In genomic region chr9:109110326-109111014, GRCh38 we compare ENCODE assay signal across 8 cellular contexts. TPM values are rescaled to one million over a fixed set of nuclear protein-coding genes. Genes with fewer than 3 reads are reported as not detected.
DNase-seq lines count a peak whose midpoint lies in the region; ATAC-seq and TF ChIP-seq lines count a peak whose summit lies in the region.

No MANE protein-coding gene starts in this region.

- no peak for TF ChIP-seq CTCF in coronary artery (IDR thresholded peaks at IDR 0.05)
- no peak for TF ChIP-seq CTCF in omental fat pad (IDR thresholded peaks at IDR 0.05)

- H3K9me3 ChIP-seq in MG63, result no peaks in the 10 kb centered on the region

- H3K4me3 ChIP-seq in MG63 (peak overlapping the region; percentile 1; the same call in 1 of the 2 replicates), coronary artery (peak overlapping the region; percentile 33)

- DNase-seq in Caki2 (ENCODE audit: low read depth) (peak; percentile 51), MG63 (no peak), coronary artery (ENCODE audit: low spot score) (no peak), omental fat pad (ENCODE audit: low spot score) (no peak), middle frontal gyrus (ENCODE audit: extremely low spot score, low spot score) (no peak), RPMI8226 (no peak), NCI-H146 (lab: John Stamatoyannopoulos, UW) (no peak)

- in situ Hi-C loops in Caki2 (cut with HindIII; ENCODE audit: low pct_unique_long_range_greater_than_20kb, low sequenced_read_pairs), result no loop called here

- H3K27me3 ChIP-seq in MG63, result no peaks in the 10 kb centered on the region

- H3K36me3 ChIP-seq in MG63, result peaks cover under 1% of the 10 kb centered on the region

- H3K27ac ChIP-seq in coronary artery, result peak overlapping the region; percentile 61 to 71

- ATAC-seq in GM21717 (IDR thresholded peaks at IDR 0.05; ENCODE audit: unreplicated experiment), result peak; percentile 87
- ATAC-seq in omental fat pad (ENCODE audit: low FRiP score), result peak; percentile 54

RNA-seq across cellular contexts. Expression of gene TMEM245, which starts 9.3 kb away (rescaled TPM):
- total RNA-seq in Caki2 (2014; rRNA removed; shearing (Covaris generic); ENCODE audit: low replicate concordance), result 41.7 and 53.0 TPM in 2 replicates
- total RNA-seq in MG63 (2014; rRNA removed; shearing (Covaris generic); ENCODE audit: low replicate concordance), result 20.0 and 20.5 TPM in 2 replicates
- 10 to 100 TPM; 64.8 to 91.5 (median 76.5) TPM for total RNA-seq in omental fat pad

RNA-seq across cellular contexts. Expression of gene FRRS1L, which starts 56.6 kb away (rescaled TPM):
- total RNA-seq in Caki2 (2014; rRNA removed; shearing (Covaris generic); ENCODE audit: low replicate concordance), result not detected in 2 replicates
- total RNA-seq in MG63 (2014; rRNA removed; shearing (Covaris generic); ENCODE audit: low replicate concordance), result not detected in 2 replicates
- total RNA-seq in omental fat pad, result under 1 TPM in 3 of 4 donors, not detected in 1; 0.06 to 0.24 (median 0.16) TPM
